In genomic region chr2:240999001-240999791, GRCh38 we compare ENCODE assay signal across 8 cellular contexts. TPM values are rescaled to one million over a fixed set of nuclear protein-coding genes. Genes with fewer than 3 reads are reported as not detected.
A peak's percentile ranks its signal among the peaks of the same experiment; 100 is the strongest.
DNase-seq lines count a peak whose midpoint lies in the region; ATAC-seq, FAIRE-seq and TF ChIP-seq lines count a peak whose summit lies in the region.

No MANE protein-coding gene starts in this region.

- no peak for FAIRE-seq in urothelium cell line (lab: Jason Lieb, UNC)

- peaks cover 22 to 76% (median 50%) of the 10 kb centered on the region in 6 donors for H3K4me1 ChIP-seq in spleen

- H3K9me3 ChIP-seq in spleen = peaks cover 5 to 18% (median 14%) of the 10 kb centered on the region in 8 donors

- peaks cover 0 to 65% (median 13%) of the 10 kb centered on the region in 7 donors for H3K27me3 ChIP-seq in spleen (replicated peaks in 1 of 7)

- WGBS in spleen, 5 donors = 10 to 20% (median 15%) methylated on average over 16 to 70 of the region's 70 CpGs; no CpG with 5 or more reads in 1 of the 5 donors

- in situ Hi-C loops in astrocyte of the cerebellum (cut with HindIII; ENCODE audit: low sequenced_read_pairs) = no loop called here

- H3K36me3 ChIP-seq in spleen = peaks cover 0 to 17% (median 8%) of the 10 kb centered on the region in 6 donors

- intact Hi-C loops in spleen (cut with DNase I; ENCODE audit: low total_unique reads) = no loop called here

- peak; percentile 20 for ATAC-seq in HG02759 (IDR thresholded peaks at IDR 0.05; ENCODE audit: unreplicated experiment)
- no peak for ATAC-seq in HG02970 (IDR thresholded peaks at IDR 0.05; ENCODE audit: low FRiP score, unreplicated experiment)

- TF ChIP-seq POLR2A in spleen (IDR thresholded peaks at IDR 0.05) = no peak

- H3K27ac Mint-ChIP-seq in immature natural killer cell = no peak overlapping the region

- peak overlapping the region; percentile 55 for H3K4me3 ChIP-seq in astrocyte of the cerebellum (ENCODE audit: low read depth, low read length)
- peak overlapping the region; percentile 38 to 78 (median 50) for H3K4me3 ChIP-seq in spleen

- DNase-seq in astrocyte of the cerebellum (ENCODE audit: low read depth) (no peak), immature natural killer cell (no peak), spleen (peak; percentile 80), NCI-H2227 treated with DMSO at 0.1 percent for 48 hours (lab: John Stamatoyannopoulos, UW) (no peak), SKM-1 treated with dmso at 0.1 percent for 144 hours (lab: John Stamatoyannopoulos, UW; ENCODE audit: unreplicated experiment) (no peak), urothelium cell line (ENCODE audit: low spot score) (no peak)

- H3K9me3 Mint-ChIP-seq in immature natural killer cell = peaks cover 0 to 9% (median 4%) of the 10 kb centered on the region in 6 donors

- H3K36me3 Mint-ChIP-seq in immature natural killer cell = peaks cover 0 to 3% (median 0%) of the 10 kb centered on the region in 3 donors

- H3K27ac ChIP-seq in spleen = peak overlapping the region; percentile 15 to 89 (median 81)

- peak overlapping the region in 3 of 5 donors; percentile 27 to 46 (median 42) for H3K4me3 Mint-ChIP-seq in immature natural killer cell

- H3K4me1 Mint-ChIP-seq in immature natural killer cell = peaks cover 0 to 7% of the 10 kb centered on the region in 2 donors

- peaks cover 3 to 14% (median 5%) of the 10 kb centered on the region in 3 donors for H3K27me3 Mint-ChIP-seq in immature natural killer cell (ENCODE audit: low read depth in 3 of 3)

- TF ChIP-seq CTCF in astrocyte of the cerebellum (IDR thresholded peaks at IDR 0.05; ENCODE audit: low read depth, low read length, missing control alignments) = no peak
- TF ChIP-seq CTCF in spleen (IDR thresholded peaks at IDR 0.05 in 8 of 11, conservative IDR thresholded peaks at IDR 0.05 in 3 of 11) = no peak

RNA-seq across cellular contexts. Expression of gene SNED1, which starts 0.8 kb away (rescaled TPM):
- polyA plus RNA-seq in immature natural killer cell (under 1 TPM in 2 of 3 donors, not detected in 1; 0.24 to 0.56 TPM), spleen (1 to 10 TPM; 2.6 to 9.5 (median 4.6) TPM)
- 10 to 100 TPM; 41.2 to 85.3 (median 66.2) TPM for total RNA-seq in spleen
